In the genomic region with DNA sequence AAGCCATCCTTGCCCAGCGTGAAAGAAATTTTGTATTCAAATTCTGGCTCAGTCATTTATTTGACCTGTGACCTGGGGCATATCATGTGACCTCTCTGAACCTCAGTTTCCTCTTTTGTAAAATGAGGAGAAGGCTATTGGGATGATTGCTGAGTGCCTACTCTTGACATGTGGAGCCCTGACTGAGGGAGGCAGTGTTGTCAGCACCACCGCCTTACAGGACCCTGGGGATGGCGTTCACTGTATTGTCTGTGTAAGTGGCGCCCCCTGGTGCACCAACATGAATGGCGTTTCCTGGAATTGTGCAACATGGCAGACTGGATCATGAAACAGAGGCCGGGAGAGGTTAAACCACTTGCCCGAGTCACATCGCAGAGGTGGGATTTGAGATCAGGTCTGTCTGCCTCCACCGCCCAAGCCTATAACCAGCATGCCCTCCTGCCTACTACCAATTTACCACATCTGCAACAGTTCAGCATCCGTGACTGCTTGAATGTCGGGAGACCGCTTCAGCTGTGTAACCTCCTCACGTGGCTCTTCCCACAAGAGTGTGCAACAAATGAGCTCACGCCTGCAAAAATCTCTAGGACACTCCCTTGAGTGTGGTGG, we compare ENCODE assay signal across 8 cellular contexts. TPM values are rescaled to one million over a fixed set of nuclear protein-coding genes. Genes with fewer than 3 reads are reported as not detected.
A peak's percentile ranks its signal among the peaks of the same experiment; 100 is the strongest.
DNase-seq lines count a peak whose midpoint lies in the region; ATAC-seq, FAIRE-seq and TF ChIP-seq lines count a peak whose summit lies in the region.

No MANE protein-coding gene starts in this region.

- TF ChIP-seq RAD21 in HepG2 (CRISPR knock-in tag; IDR thresholded peaks at IDR 0.05), result peak; percentile 95

- H3K9ac ChIP-seq in HepG2 (ENCODE audit: insufficient read depth, low read depth, low read length), result no peak overlapping the region

- no peak for TF ChIP-seq POLR2A in HepG2 (IDR thresholded peaks at IDR 0.05; ENCODE audit: insufficient read depth in 1 of 2, low read depth in 2 of 2, low read length in 2 of 2)

- TF ChIP-seq EP300 in HepG2 (IDR thresholded peaks at IDR 0.05; ENCODE audit: low read depth in 2 of 2, low read length in 2 of 2) (no peak), HepG2 (CRISPR knock-in tag; IDR thresholded peaks at IDR 0.05; ENCODE audit: borderline replicate concordance) (no peak)

- peak overlapping the region; percentile 68 for H3K4me2 ChIP-seq in HepG2 (ENCODE audit: low read depth, low read length)

- peaks cover 21% of the 10 kb centered on the region for H3K27me3 Mint-ChIP-seq in chondrocyte (ENCODE audit: low read depth)

- TF ChIP-seq CTCF in GM10248 (IDR thresholded peaks at IDR 0.05; ENCODE audit: control extremely low read depth, extremely low read depth, low read depth, missing control alignments) (peak; percentile 61), chondrocyte (IDR thresholded peaks at IDR 0.05) (peak; percentile 86), HepG2 (CRISPR knock-in tag; IDR thresholded peaks at IDR 0.05) (peak; percentile 98)

- POLR2A ChIA-PET in GM10248 (lab: Yijun Ruan, JAX), result no interaction called here
- POLR2A ChIA-PET in HepG2 (lab: Yijun Ruan, JAX), result interaction anchor here (1.1 kb wide), 1 partner anchor 84 kb away, joined by 3 read pairs; no protein-coding TSS in a partner anchor

- peak overlapping the region; percentile 71 for H2AFZ ChIP-seq in HepG2 (ENCODE audit: low read length)

- DNase-seq in GM10248 (ENCODE audit: extremely low spot score), result peak; percentile 85
- DNase-seq in NCI-H460 (ENCODE audit: extremely low read depth, low read depth), result peak; percentile 86
- peak; percentile 70 for DNase-seq in activated CD4-positive, alpha-beta T cell treated with anti-CD3 and anti-CD28 coated beads for 1 hour
- no peak for DNase-seq in chondrocyte (ENCODE audit: low spot score)
- DNase-seq in HepG2 (ENCODE audit: low spot score), result peak; percentile 80
- DNase-seq in stimulated activated CD4-positive, alpha-beta T cell treated with anti-CD3 and anti-CD28 coated beads, Interleukin-4, amount 100 ng/mL, for 4 hours, result peak; percentile 77 to 87

- H3K4me1 Mint-ChIP-seq in chondrocyte (ENCODE audit: low read depth), result no peaks in the 10 kb centered on the region

- CTCF ChIA-PET in GM10248 (lab: Yijun Ruan, JAX), result interaction anchor here (0.6 to 4.6 kb wide), 30 partner anchors 11 to 395 kb away, joined by 3 to 27 read pairs (median 3); a partner anchor contains a TSS
- CTCF ChIA-PET in HepG2 (lab: Yijun Ruan, JAX; ENCODE audit: low intra/inter-chr PET ratio, low total read pairs), result interaction anchor here (0.7 to 3.0 kb wide), 4 partner anchors 61 to 275 kb away, joined by 4 to 16 read pairs (median 4); no protein-coding TSS in a partner anchor

- H3K27ac ChIP-seq in HepG2 (ENCODE audit: extremely low read length, insufficient read depth, low read length), result no peak overlapping the region

- BruUV-seq in HepG2 (replicated peaks; lab: Mats Ljungman, UMichigan), result no TSS peak

- no peaks in the 10 kb centered on the region for H3K9me3 Mint-ChIP-seq in chondrocyte (ENCODE audit: low read depth)

- FAIRE-seq in HepG2 (lab: Jason Lieb, UNC), result peak; percentile 79

- no peak overlapping the region for H3K27ac Mint-ChIP-seq in chondrocyte (ENCODE audit: unreplicated experiment)

- WGBS in HepG2 (ENCODE audit: low lambda C conversion rate), result 22% methylated on average over 14 of the region's 14 CpGs

- intact Hi-C loops in HepG2 (cut with micrococcal nuclease; ENCODE audit: unreplicated experiment), result loop anchor here (1.0 to 5.0 kb wide), 3 partner anchors 62 to 122 kb away; a partner anchor contains a TSS

- in situ Hi-C loops in HepG2 (cut with HindIII; ENCODE audit: extremely low pct_ligation_motif_present, low pct_unique_long_range_greater_than_20kb), result loop anchor here (5.0 kb wide), 2 partner anchors 84 to 124 kb away; a partner anchor contains a TSS

- no peaks in the 10 kb centered on the region; a peak in 1 of 5 replicates for H3K27me3 ChIP-seq in HepG2 (ENCODE audit: control insufficient read depth in 1 of 2, insufficient read depth in 2 of 2, low read length in 2 of 2)

- no peaks in the 10 kb centered on the region for H3K36me3 Mint-ChIP-seq in chondrocyte (ENCODE audit: low read depth)

- H3K4me1 ChIP-seq in HepG2 (ENCODE audit: insufficient read depth, low read length), result peaks cover 33% of the 10 kb centered on the region

- no peak overlapping the region for H3K4me3 Mint-ChIP-seq in chondrocyte (ENCODE audit: unreplicated experiment)

- peak; percentile 76 for ATAC-seq in HG03108 (IDR thresholded peaks at IDR 0.05; ENCODE audit: unreplicated experiment)
- ATAC-seq in HepG2, result peak; percentile 90
- ATAC-seq in GM18502 (IDR thresholded peaks at IDR 0.05; ENCODE audit: poor library complexity, unreplicated experiment), result no peak

- peak overlapping the region in 1 of 3 experiments; percentile 43; a peak in 1 of 6 replicates for H3K4me3 ChIP-seq in HepG2 (replicated peaks in 1 of 3; ENCODE audit: insufficient read depth in 1 of 3, low read depth in 2 of 3, low read length in 3 of 3)

- H3K36me3 ChIP-seq in HepG2 (replicated peaks in 1 of 2; ENCODE audit: control insufficient read depth in 1 of 2, insufficient read depth in 2 of 2, low read length in 2 of 2), result no peaks in the 10 kb centered on the region

- H3K79me2 ChIP-seq in HepG2 (ENCODE audit: insufficient read depth, low read length), result no peaks in the 10 kb centered on the region

- no peaks in the 10 kb centered on the region for H3K9me3 ChIP-seq in HepG2 (ENCODE audit: low read length)

- H4K20me1 ChIP-seq in HepG2 (ENCODE audit: insufficient read depth, low read length), result no peaks in the 10 kb centered on the region

TF ChIP-seq in HepG2, 621 proteins besides CTCF, POLR2A, EP300 and RAD21 (continues in another document):
- TF ChIP-seq BHLHE40 (IDR thresholded peaks at IDR 0.05; ENCODE audit: low read length) (no peak), POLR2AphosphoS5 (IDR thresholded peaks at IDR 0.05; ENCODE audit: low read depth, low read length) (no peak), SKI (IDR thresholded peaks at IDR 0.05; ENCODE audit: partially characterized antibody) (peak; percentile 14), TGIF2 (CRISPR knock-in tag; IDR thresholded peaks at IDR 0.05) (no peak), SMARCE1 (IDR thresholded peaks at IDR 0.05; ENCODE audit: borderline replicate concordance) (no peak), ZBTB42 (CRISPR knock-in tag; IDR thresholded peaks at IDR 0.05) (no peak), THAP11 (CRISPR knock-in tag; IDR thresholded peaks at IDR 0.05) (peak; percentile 62; the same call in 1 of the 2 replicates), HHEX (CRISPR knock-in tag; IDR thresholded peaks at IDR 0.05) (no peak), ZNF550 (CRISPR knock-in tag; IDR thresholded peaks at IDR 0.05; ENCODE audit: borderline replicate concordance) (no peak), MTA3 (CRISPR knock-in tag; IDR thresholded peaks at IDR 0.05) (no peak), GATAD1 (CRISPR knock-in tag; IDR thresholded peaks at IDR 0.05) (peak; percentile 60), ZNF672 (CRISPR knock-in tag; IDR thresholded peaks at IDR 0.05) (no peak)
- TF ChIP-seq, protein P1, sequence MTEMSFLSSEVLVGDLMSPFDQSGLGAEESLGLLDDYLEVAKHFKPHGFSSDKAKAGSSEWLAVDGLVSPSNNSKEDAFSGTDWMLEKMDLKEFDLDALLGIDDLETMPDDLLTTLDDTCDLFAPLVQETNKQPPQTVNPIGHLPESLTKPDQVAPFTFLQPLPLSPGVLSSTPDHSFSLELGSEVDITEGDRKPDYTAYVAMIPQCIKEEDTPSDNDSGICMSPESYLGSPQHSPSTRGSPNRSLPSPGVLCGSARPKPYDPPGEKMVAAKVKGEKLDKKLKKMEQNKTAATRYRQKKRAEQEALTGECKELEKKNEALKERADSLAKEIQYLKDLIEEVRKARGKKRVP (CRISPR knock-in tag; IDR thresholded peaks at IDR 0.05), result 0 out of 4 replicates have a peak, but pooled peaks of 1 of the 2 experiments have one; percentile 26

RNA-seq across cellular contexts. Expression of a gene that starts 20.1 kb away (rescaled TPM):
- total RNA-seq in NCI-H460 (2014; rRNA removed; shearing (Covaris generic)), result not detected in 2 replicates
- polyA plus RNA-seq in NCI-H460 (2014; cell fraction: nucleus; rRNA removed), result not detected in 2 replicates
- total RNA-seq in chondrocyte, result not detected in 3 replicates
- total RNA-seq in HepG2 (2016; rRNA removed; fragmentation: Illumina TruSeq; extraction: Trizol), result not detected in 2 replicates
- not detected in 2 replicates for total RNA-seq in HepG2 (2016; cell fraction: cytosol; rRNA removed; fragmentation: Illumina TruSeq; extraction: Trizol; ENCODE audit: low read depth)
- total RNA-seq in HepG2 (2016; cell fraction: insoluble cytoplasmic fraction; rRNA removed; fragmentation: Illumina TruSeq; extraction: Trizol), result not detected in 2 replicates
- total RNA-seq in HepG2 (2016; cell fraction: membrane; rRNA removed; fragmentation: Illumina TruSeq; extraction: Trizol), result not detected in 2 replicates
- total RNA-seq in HepG2 (2016; cell fraction: nucleus; rRNA removed; fragmentation: Illumina TruSeq; extraction: Trizol), result not detected in 2 replicates
- not detected in 2 replicates for polyA plus RNA-seq in HepG2 (2011; rRNA removed)
- not detected in 2 replicates for polyA plus RNA-seq in HepG2 (2011; cell fraction: cytosol; rRNA removed)
- not detected in 2 replicates for polyA plus RNA-seq in HepG2 (2011; cell fraction: nucleus; rRNA removed)
- polyA plus RNA-seq in HepG2 (2012), result not detected in 2 replicates
- not detected in 2 replicates for polyA plus RNA-seq in HepG2 (2016; cell fraction: cytosol; fragmentation: Illumina TruSeq; extraction: Trizol; ENCODE audit: low read depth)
- polyA plus RNA-seq in HepG2 (2016; cell fraction: insoluble cytoplasmic fraction; fragmentation: Illumina TruSeq; extraction: Trizol; ENCODE audit: low read depth), result not detected in 2 replicates
- not detected in 2 replicates for polyA plus RNA-seq in HepG2 (2016; cell fraction: membrane; fragmentation: Illumina TruSeq; extraction: Trizol; ENCODE audit: low read depth)
- polyA plus RNA-seq in HepG2 (2016; cell fraction: nucleus; fragmentation: Illumina TruSeq; extraction: Trizol; ENCODE audit: insufficient read depth, low read depth), result not detected in 2 replicates
- polyA minus RNA-seq in HepG2 (2011; rRNA and poly(A)+ RNA removed; ENCODE audit: low replicate concordance), result 0.16 TPM in 1 of 2 replicates, not detected in the other
- polyA minus RNA-seq in HepG2 (2011; cell fraction: cytosol; rRNA and poly(A)+ RNA removed), result not detected in 2 replicates
- polyA minus RNA-seq in HepG2 (2011; cell fraction: nucleus; rRNA and poly(A)+ RNA removed), result not detected in 2 replicates
